ENCODE assay signal across 9 cellular contexts in the genomic region with DNA sequence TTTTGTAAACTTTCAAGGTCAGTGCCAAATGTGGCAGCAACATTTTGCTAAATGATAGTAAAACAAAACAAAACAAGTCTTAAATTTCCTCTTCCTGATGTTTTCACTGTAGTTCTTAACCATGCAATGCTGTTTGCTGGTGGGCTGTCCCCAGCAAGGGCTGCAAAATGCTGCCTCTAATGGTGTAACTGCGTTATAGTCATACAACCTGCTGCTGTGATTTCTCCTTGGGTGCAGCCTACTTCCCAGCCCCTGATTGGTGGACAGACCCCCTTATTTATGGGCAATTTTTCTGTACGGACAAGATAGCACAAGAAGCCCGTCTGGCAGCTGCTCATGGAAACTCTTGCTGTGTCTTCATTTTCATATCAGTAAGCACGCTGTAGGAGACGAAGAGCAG. TPM values are rescaled to one million over a fixed set of nuclear protein-coding genes. Genes with fewer than 3 reads are reported as not detected.
DNase-seq lines count a peak whose midpoint lies in the region; FAIRE-seq and TF ChIP-seq lines count a peak whose summit lies in the region.
"Had no signal": no experiment of that assay in that cellular context is flagged by ENCODE, and none has a peak within 500 bp of the region (broad histone marks: within the 10 kb centered on the region; RNA-seq: fewer than 3 reads in every experiment).

No MANE protein-coding gene starts in this region.

- no peaks in the 10 kb centered on the region for H3K79me2 ChIP-seq in neural progenitor cell (ENCODE audit: low read depth)

- H3K9me3 Mint-ChIP-seq in neural progenitor cell: peaks cover 3% of the 10 kb centered on the region
- H3K9me3 Mint-ChIP-seq: activated naive CD4-positive, alpha-beta T cell treated with anti-CD3 and anti-CD28 coated beads, Interleukin-2, amount 50 U/mL, for 24 hours had no signal

- H3K27me3 ChIP-seq in brain microvascular endothelial cell (replicated peaks) (no peaks in the 10 kb centered on the region), neural progenitor cell (peaks cover 44% of the 10 kb centered on the region)
- no peaks in the 10 kb centered on the region for H3K27me3 ChIP-seq in effector memory CD4-positive, alpha-beta T cell (replicated peaks; ENCODE audit: control insufficient read depth, insufficient read depth, low read length, poor library complexity, severe bottlenecking)

- peak; percentile 55 for TF ChIP-seq CTCF in GM12865 (IDR thresholded peaks at IDR 0.05; ENCODE audit: insufficient read depth, low read depth, low read length, missing control alignments)
- peak; percentile 4 for TF ChIP-seq CTCF in brain microvascular endothelial cell (IDR thresholded peaks at IDR 0.05; ENCODE audit: low read depth, low read length, missing control alignments)
- TF ChIP-seq CTCF in neural progenitor cell (IDR thresholded peaks at IDR 0.05): peak; percentile 67

- peak; percentile 60 for DNase-seq in GM12865 (ENCODE audit: low read depth)
- DNase-seq in HuH-7 (ENCODE audit: low spot score): peak; percentile 46
- DNase-seq in brain microvascular endothelial cell: no peak
- DNase-seq in neural progenitor cell (ENCODE audit: low spot score): peak; percentile 54
- DNase-seq in substantia nigra (lab: John Stamatoyannopoulos, UW): no peak
- DNase-seq in ureter (ENCODE audit: low spot score): no peak
- DNase-seq in HTR-8/SVneo (ENCODE audit: insufficient read length, low spot score): no peak
- DNase-seq in effector memory CD4-positive, alpha-beta T cell: no peak

- H3K27ac ChIP-seq in brain microvascular endothelial cell (no peak overlapping the region), neural progenitor cell (no peak overlapping the region), substantia nigra (ENCODE audit: low read depth, low read length, poor library complexity, severe bottlenecking) (no peak overlapping the region)
- H3K27ac ChIP-seq in effector memory CD4-positive, alpha-beta T cell (ENCODE audit: insufficient read depth, low read length, poor library complexity, severe bottlenecking): no peak overlapping the region

- no peaks in the 10 kb centered on the region for H3F3A ChIP-seq in neural progenitor cell (ENCODE audit: low read depth)

- H3K27ac Mint-ChIP-seq in neural progenitor cell: no peak overlapping the region
- H3K27ac Mint-ChIP-seq: activated naive CD4-positive, alpha-beta T cell treated with anti-CD3 and anti-CD28 coated beads, Interleukin-2, amount 50 U/mL, for 24 hours had no signal

- peaks cover 2% of the 10 kb centered on the region for H3K27me3 Mint-ChIP-seq in neural progenitor cell (ENCODE audit: insufficient read depth, low read depth)

- H3K36me3 Mint-ChIP-seq in neural progenitor cell: no peaks in the 10 kb centered on the region
- H3K36me3 Mint-ChIP-seq: activated naive CD4-positive, alpha-beta T cell treated with anti-CD3 and anti-CD28 coated beads, Interleukin-2, amount 50 U/mL, for 24 hours had no signal

- H3K36me3 ChIP-seq in brain microvascular endothelial cell (replicated peaks) (no peaks in the 10 kb centered on the region), neural progenitor cell (no peaks in the 10 kb centered on the region)
- H3K36me3 ChIP-seq in effector memory CD4-positive, alpha-beta T cell (ENCODE audit: control insufficient read depth, insufficient read depth, low read length): no peaks in the 10 kb centered on the region

- H3K4me3 Mint-ChIP-seq in neural progenitor cell: no peak overlapping the region
- H3K4me3 Mint-ChIP-seq: activated naive CD4-positive, alpha-beta T cell treated with anti-CD3 and anti-CD28 coated beads, Interleukin-2, amount 50 U/mL, for 24 hours had no signal

- no peaks in the 10 kb centered on the region for H3K4me1 ChIP-seq in neural progenitor cell
- H3K4me1 ChIP-seq in effector memory CD4-positive, alpha-beta T cell (ENCODE audit: control insufficient read depth, insufficient read depth, low read length, poor library complexity, severe bottlenecking): no peaks in the 10 kb centered on the region

- no peak for FAIRE-seq in HTR-8/SVneo (lab: Jason Lieb, UNC)

- no peak overlapping the region for H3K9ac ChIP-seq in neural progenitor cell

- peaks cover 25% of the 10 kb centered on the region for H3K4me1 Mint-ChIP-seq in neural progenitor cell
- H3K4me1 Mint-ChIP-seq: activated naive CD4-positive, alpha-beta T cell treated with anti-CD3 and anti-CD28 coated beads, Interleukin-2, amount 50 U/mL, for 24 hours had no signal

- H3K4me3 ChIP-seq in GM12865 (ENCODE audit: low read depth, low read length): no peak overlapping the region
- H3K4me3 ChIP-seq in brain microvascular endothelial cell (ENCODE audit: low read depth, low read length): no peak overlapping the region
- H3K4me3 ChIP-seq in neural progenitor cell: no peak overlapping the region
- no peak overlapping the region for H3K4me3 ChIP-seq in effector memory CD4-positive, alpha-beta T cell (ENCODE audit: insufficient read depth, low read depth, low read length, poor library complexity, severe bottlenecking)

- no peaks in the 10 kb centered on the region for H3K9me3 ChIP-seq in neural progenitor cell (ENCODE audit: low read depth)
- H3K9me3 ChIP-seq in effector memory CD4-positive, alpha-beta T cell (ENCODE audit: control insufficient read depth, low read length): no peaks in the 10 kb centered on the region

- no peak overlapping the region for H3K4me2 ChIP-seq in neural progenitor cell

- in situ Hi-C loops in brain microvascular endothelial cell (cut with HindIII; ENCODE audit: low pct_ligation_motif_present, low sequenced_read_pairs): no loop called here

- no peaks in the 10 kb centered on the region for H4K20me1 ChIP-seq in neural progenitor cell (ENCODE audit: low read depth)

- H2AFZ ChIP-seq in neural progenitor cell (replicated peaks): peak overlapping the region; percentile 98

RNA-seq across cellular contexts. Expression of a gene that starts 26.6 kb away (rescaled TPM):
- total RNA-seq in neural progenitor cell (ENCODE audit: low replicate concordance): 1.3 and 3.2 TPM in 2 replicates
- total RNA-seq in ureter: 13.8 TPM

Comparison
In these comparisons a context has a peak if more than half of its experiments do, and no peak if none do; other contexts are left out.
1. DNase-seq: peak in GM12865 (single experiment), HuH-7 (single experiment) and neural progenitor cell (single experiment); none in brain microvascular endothelial cell (single experiment), substantia nigra (0 of 49), ureter (single experiment), HTR-8/SVneo (single experiment) and effector memory CD4-positive, alpha-beta T cell (0 of 3).
2. CTCF ChIP-seq: peak in every context shown above with its lines; median percentile 67 in neural progenitor cell; 55 in GM12865; 4 in brain microvascular endothelial cell.